In genomic region chr2:29216609-29216909, GRCh38 we compare ENCODE assay signal across 29 cellular contexts.
"Had no signal": no experiment of that assay in that cellular context is flagged by ENCODE, and none has a peak within 500 bp of the region (broad histone marks: within the 10 kb centered on the region; RNA-seq: fewer than 3 reads in every experiment).

No MANE protein-coding gene starts in this region.

- H3K27me3 Mint-ChIP-seq: effector memory CD8-positive, alpha-beta T cell; naive B cell; stimulated activated naive CD8-positive, alpha-beta T cell treated with anti-CD3 and anti-CD28 coated beads, Interleukin-15, Interleukin-2, amounts not matched to agents 100 ng/mL and 50 ng/mL, for 24 hours had no signal

- H3K36me3 ChIP-seq: esophagus squamous epithelium, heart right ventricle, neural progenitor cell, ovary, spleen, thoracic aorta, tibial nerve, upper lobe of left lung, vagina had no signal

- H3K27ac ChIP-seq: esophagus squamous epithelium, heart right ventricle, neural progenitor cell, ovary, psoas muscle, skin epidermis, spleen, thoracic aorta, tibial nerve, upper lobe of left lung, vagina had no signal

- H3K27me3 ChIP-seq: esophagus squamous epithelium, neural progenitor cell, ovary, spleen, tibial nerve, upper lobe of left lung, vagina had no signal

- H3K4me3 ChIP-seq: esophagus squamous epithelium, heart right ventricle, lung, mucosa of descending colon, neural progenitor cell, ovary, psoas muscle, skin epidermis, spleen, thoracic aorta, tibial nerve, upper lobe of left lung, vagina had no signal

- H3K4me1 ChIP-seq: esophagus squamous epithelium, psoas muscle, tibial nerve, upper lobe of left lung, vagina had no signal

- H3K27ac Mint-ChIP-seq: effector memory CD8-positive, alpha-beta T cell; memory B cell; mesothelial cell of epicardium; naive B cell; nephron; neural progenitor cell; stimulated activated memory B cell treated with anti-CD40 and anti-IgM and Interleukin-4, amounts not matched to agents 10 μg/mL and 1 μg/mL and 100 μg/mL, for 72 hours; stimulated activated naive CD8-positive, alpha-beta T cell treated with anti-CD3 and anti-CD28 coated beads, Interleukin-15, Interleukin-2, amounts not matched to agents 100 ng/mL and 50 ng/mL, for 24 hours had no signal

- H3K4me3 Mint-ChIP-seq: effector memory CD8-positive, alpha-beta T cell; memory B cell; mesothelial cell of epicardium; naive B cell; nephron; neural progenitor cell; stimulated activated memory B cell treated with anti-CD40 and anti-IgM and Interleukin-4, amounts not matched to agents 10 μg/mL and 1 μg/mL and 100 μg/mL, for 72 hours; stimulated activated naive CD8-positive, alpha-beta T cell treated with anti-CD3 and anti-CD28 coated beads, Interleukin-15, Interleukin-2, amounts not matched to agents 100 ng/mL and 50 ng/mL, for 24 hours had no signal

- H2AFZ ChIP-seq: neural progenitor cell had no signal

- ATAC-seq: effector memory CD8-positive, alpha-beta T cell; heart right ventricle; mucosa of descending colon; stimulated activated memory B cell treated with anti-CD40 and anti-IgM and Interleukin-4, amounts not matched to agents 10 μg/mL and 1 μg/mL and 100 μg/mL, for 72 hours had no signal

- H3K4me1 Mint-ChIP-seq: memory B cell; naive B cell; nephron; stimulated activated memory B cell treated with anti-CD40 and anti-IgM and Interleukin-4, amounts not matched to agents 10 μg/mL and 1 μg/mL and 100 μg/mL, for 72 hours had no signal

- H3K9ac ChIP-seq: neural progenitor cell had no signal

- H3K36me3 Mint-ChIP-seq: memory B cell; mesothelial cell of epicardium; naive B cell; neural progenitor cell; stimulated activated memory B cell treated with anti-CD40 and anti-IgM and Interleukin-4, amounts not matched to agents 10 μg/mL and 1 μg/mL and 100 μg/mL, for 72 hours had no signal

- H3K4me2 ChIP-seq: neural progenitor cell had no signal

- H3K9me3 Mint-ChIP-seq: effector memory CD8-positive, alpha-beta T cell; memory B cell; mesothelial cell of epicardium; naive B cell; nephron; neural progenitor cell; stimulated activated memory B cell treated with anti-CD40 and anti-IgM and Interleukin-4, amounts not matched to agents 10 μg/mL and 1 μg/mL and 100 μg/mL, for 72 hours; stimulated activated naive CD8-positive, alpha-beta T cell treated with anti-CD3 and anti-CD28 coated beads, Interleukin-15, Interleukin-2, amounts not matched to agents 100 ng/mL and 50 ng/mL, for 24 hours had no signal

- DNase-seq: cortex of kidney; effector memory CD8-positive, alpha-beta T cell; erythroblast; esophagus squamous epithelium; foreskin melanocyte; glutamatergic neuron; heart right ventricle; hypothalamus; mucosa of descending colon; naive B cell; nucleus accumbens; ovary; posterior cingulate gyrus; psoas muscle; right cardiac atrium; stimulated activated CD4-positive, alpha-beta T cell treated with anti-CD3 and anti-CD28 coated beads, Interleukin-4, amount 100 ng/mL, for 4 hours had no signal

- H3K9me3 ChIP-seq: esophagus squamous epithelium, heart right ventricle, mucosa of descending colon, ovary, psoas muscle, spleen, thoracic aorta, tibial nerve, upper lobe of left lung, vagina had no signal
